In genomic region chr7:25280181-25280580, GRCh38 we compare ENCODE assay signal across 39 cellular contexts. TPM values are rescaled to one million over a fixed set of nuclear protein-coding genes. Genes with fewer than 3 reads are reported as not detected.
"Had no signal": no experiment of that assay in that cellular context is flagged by ENCODE, and none has a peak within 500 bp of the region (broad histone marks: within the 10 kb centered on the region; RNA-seq: fewer than 3 reads in every experiment).

No MANE protein-coding gene starts in this region.

- FAIRE-seq: astrocyte, bronchial epithelial cell had no signal

- H3K4me3 ChIP-seq: adrenal gland, ascending aorta, body of pancreas, breast epithelium, cardiac muscle cell had no signal

- H3K27me3 ChIP-seq: adrenal gland, ascending aorta, body of pancreas, brain microvascular endothelial cell, breast epithelium, cardiac muscle cell had no signal

- H3K27ac ChIP-seq: adrenal gland, ascending aorta, body of pancreas, brain microvascular endothelial cell, breast epithelium, cardiac muscle cell had no signal

- H3K36me3 ChIP-seq: adrenal gland, ascending aorta, brain microvascular endothelial cell, breast epithelium, cardiac muscle cell had no signal

- ATAC-seq: activated naive CD4-positive, alpha-beta T cell treated with anti-CD3 and anti-CD28 coated beads, Interleukin-2, amount 50 U/mL, for 72 hours; activated naive CD8-positive, alpha-beta T cell treated with anti-CD3 and anti-CD28 coated beads, Interleukin-2, amount 50 U/mL, for 24 hours; activated T-cell treated with anti-CD3 and anti-CD28 coated beads, Interleukin-2, amount 50 U/mL, for 4 hours; activated T-cell treated with anti-CD3 and anti-CD28 coated beads, Interleukin-2, amount 50 U/mL, for 72 hours; activated T-helper 17 cell treated with anti-CD3 and anti-CD28 coated beads, Interleukin-2, amount 50 U/mL, for 72 hours; body of pancreas had no signal

- H3K4me1 ChIP-seq: adrenal gland, ascending aorta, body of pancreas, breast epithelium had no signal

- DNase-seq: activated effector memory CD4-positive, alpha-beta T cell treated with anti-CD3 and anti-CD28 coated beads, Interleukin-2, amount 50 U/mL, for 16 hours; activated effector memory CD4-positive, alpha-beta T cell treated with Interleukin-2 at 50 U/mL for 16 hours; activated gamma-delta T cell; activated gamma-delta T cell treated with Interleukin-2 at 50 U/mL for 16 hours; activated naive CD4-positive, alpha-beta T cell; activated naive CD4-positive, alpha-beta T cell treated with anti-CD3 and anti-CD28 coated beads for 36 hours; activated naive CD4-positive, alpha-beta T cell treated with anti-CD3 and anti-CD28 coated beads, Interleukin-2, amount 10 ng/mL, durations not matched to agents 7 days and 5 days; activated naive CD4-positive, alpha-beta T cell treated with anti-CD3 and anti-CD28 coated beads, Interleukin-2, amount 50 U/mL, for 16 hours; activated naive CD4-positive, alpha-beta T cell treated with Interleukin-2 at 50 U/mL for 16 hours; activated naive CD8-positive, alpha-beta T cell treated with anti-CD3 and anti-CD28 coated beads for 36 hours; activated naive CD8-positive, alpha-beta T cell treated with anti-CD3 and anti-CD28 coated beads, Interleukin-2, amount 10 ng/mL, durations not matched to agents 7 days and 5 days; activated naive CD8-positive, alpha-beta T cell treated with anti-CD3 and anti-CD28 coated beads, Interleukin-2, amount 50 U/mL, for 24 hours; activated T-cell treated with anti-CD3 and anti-CD28 coated beads, Interleukin-2, amount 50 U/mL, for 24 hours; activated T-cell treated with anti-CD3 and anti-CD28 coated beads, Interleukin-2, amount 50 U/mL, for 4 hours; activated T-cell treated with anti-CD3 and anti-CD28 coated beads, Interleukin-2, amount 50 U/mL, for 48 hours; activated T-cell treated with anti-CD3 and anti-CD28 coated beads, Interleukin-2, amount 50 U/mL, for 72 hours; adrenal gland; amniotic stem cell; amygdala; anterior cingulate cortex; aorta; body of pancreas; brain microvascular endothelial cell; caudate nucleus; central memory CD4-positive, alpha-beta T cell; cerebellar nuclear complex had no signal

- H3K9me3 ChIP-seq: adrenal gland, ascending aorta, body of pancreas, breast epithelium had no signal

RNA-seq across cellular contexts. Expression of gene NPVF, which starts 51.9 kb away (rescaled TPM):
- total RNA-seq: activated naive CD4-positive, alpha-beta T cell treated with anti-CD3 and anti-CD28 coated beads for 36 hours; activated naive CD4-positive, alpha-beta T cell treated with anti-CD3 and anti-CD28 coated beads, Interleukin-2, amount 50 U/mL, for 72 hours; activated naive CD8-positive, alpha-beta T cell treated with anti-CD3 and anti-CD28 coated beads for 36 hours; activated naive CD8-positive, alpha-beta T cell treated with anti-CD3 and anti-CD28 coated beads, Interleukin-2, amount 10 ng/mL, durations not matched to agents 7 days and 5 days; activated T-cell treated with anti-CD3 and anti-CD28 coated beads, Interleukin-2, amount 50 U/mL, for 4 hours; activated T-cell treated with anti-CD3 and anti-CD28 coated beads, Interleukin-2, amount 50 U/mL, for 72 hours; activated T-helper 1 cell treated with anti-CD3 and anti-CD28 coated beads, Interleukin-12 subunit alpha, Interleukin-12 subunit beta, Interleukin-2, Interleukin-4 antibody, amounts not matched to agents 30 ng/mL and 10 ng/mL and 1 ng/mL, durations not matched to agents 14 hours and 24 hours and 36 hours; activated T-helper 17 cell treated with anti-CD3 and anti-CD28 coated beads, Interleukin-2, amount 50 U/mL, for 72 hours; activated T-helper 2 cell treated with anti-CD3 and anti-CD28 coated beads, Interferon-gamma antibody, Interleukin-2, Interleukin-4, amounts not matched to agents 10 μg/mL and 5 μg/mL and 100 μg/mL, durations not matched to agents 14 hours and 24 hours and 36 hours; adrenal gland; aorta; ascending aorta; astrocyte; body of pancreas; breast epithelium; bronchial epithelial cell; cardiac muscle cell; cardiac septum; cerebellum; chondrocyte had no signal
- polyA plus RNA-seq: adipose tissue, adrenal gland, aorta, cardiac muscle cell had no signal
